Comparison of ENCODE assay signal across 10 cellular contexts in the genomic region with DNA sequence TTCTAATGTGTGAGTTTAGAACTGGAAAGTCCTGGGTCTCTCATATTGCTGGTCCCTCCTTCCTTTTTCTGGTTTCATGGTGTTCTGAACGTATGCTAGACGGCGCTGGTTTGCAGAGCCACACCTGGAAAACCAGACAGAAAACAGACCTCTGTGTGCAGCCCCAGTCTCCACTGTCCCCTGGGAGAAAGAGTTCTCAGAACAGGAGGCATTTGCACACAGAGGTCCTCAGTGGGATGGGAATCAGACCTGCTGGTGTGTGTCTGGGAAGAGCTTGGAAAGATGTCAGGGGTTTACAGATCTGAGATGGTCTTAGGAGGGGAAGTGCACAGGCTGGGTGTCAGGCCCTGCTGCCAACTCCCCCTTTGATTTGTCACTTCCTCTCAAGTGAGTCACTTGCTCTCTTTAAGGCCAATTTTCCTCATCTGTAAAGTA. TPM values are rescaled to one million over a fixed set of nuclear protein-coding genes. Genes with fewer than 3 reads are reported as not detected.
DNase-seq lines count a peak whose midpoint lies in the region; ATAC-seq and TF ChIP-seq lines count a peak whose summit lies in the region.
"Had no signal": no experiment of that assay in that cellular context is flagged by ENCODE, and none has a peak within 500 bp of the region (broad histone marks: within the 10 kb centered on the region; RNA-seq: fewer than 3 reads in every experiment).

No MANE protein-coding gene starts in this region.

- no peak for DNase-seq in DND-41
- DNase-seq in HL-60 (ENCODE audit: low read depth in 1 of 2, low spot score in 1 of 2) = peak; percentile 35 to 52
- no peak for DNase-seq in activated CD4-positive, alpha-beta memory T cell treated with anti-CD3 and anti-CD28 coated beads, Interleukin-2, amount 10 ng/mL, durations not matched to agents 7 days and 5 days
- peak; percentile 31 for DNase-seq in kidney tubule cell (ENCODE audit: low spot score)
- DNase-seq in OCI-M2 (lab: John Stamatoyannopoulos, UW; ENCODE audit: unreplicated experiment) = no peak
- no peak for DNase-seq in NCI-H128 (lab: John Stamatoyannopoulos, UW; ENCODE audit: unreplicated experiment)
- DNase-seq: GF-D8, psoas muscle had no signal

- H3K27ac ChIP-seq in DND-41 (ENCODE audit: low read length) (peak overlapping the region; percentile 72), HL-60 (replicated peaks) (no peak overlapping the region)
- H3K27ac ChIP-seq: psoas muscle had no signal

- H3K4me3 ChIP-seq in DND-41 (ENCODE audit: low read depth in 1 of 2, low read length in 2 of 2) = no peak overlapping the region
- no peak overlapping the region for H3K4me3 ChIP-seq in HL-60 (replicated peaks; ENCODE audit: insufficient read depth, low read length)
- H3K4me3 ChIP-seq: psoas muscle had no signal

- POLR2A ChIA-PET in activated CD4-positive, alpha-beta memory T cell treated with anti-CD3 and anti-CD28 coated beads, Interleukin-2, amount 10 ng/mL, durations not matched to agents 7 days and 5 days (lab: Charles Lee) = interaction anchor here (0.6 to 1.1 kb wide), 3 partner anchors 15 to 74 kb away, joined by 3 to 6 read pairs (median 3); a partner anchor contains a TSS

- H3K4me3 Mint-ChIP-seq in activated CD4-positive, alpha-beta memory T cell treated with anti-CD3 and anti-CD28 coated beads, Interleukin-2, amount 10 ng/mL, durations not matched to agents 7 days and 5 days = no peak overlapping the region

- H3K79me2 ChIP-seq in DND-41 (ENCODE audit: insufficient read depth, low read length) = no peaks in the 10 kb centered on the region

- H4K20me1 ChIP-seq in DND-41 (ENCODE audit: insufficient read depth, low read length) = no peaks in the 10 kb centered on the region

- no peak overlapping the region for H3K9ac ChIP-seq in DND-41 (ENCODE audit: low read depth, low read length)

- CTCF ChIA-PET in activated CD4-positive, alpha-beta memory T cell treated with anti-CD3 and anti-CD28 coated beads, Interleukin-2, amount 10 ng/mL, durations not matched to agents 7 days and 5 days (lab: Charles Lee) = no interaction called here

- peak overlapping the region; percentile 53; the same call in 1 of the 2 replicates for H2AFZ ChIP-seq in DND-41 (ENCODE audit: low read depth, low read length)

- H3K27me3 Mint-ChIP-seq in activated CD4-positive, alpha-beta memory T cell treated with anti-CD3 and anti-CD28 coated beads, Interleukin-2, amount 10 ng/mL, durations not matched to agents 7 days and 5 days = peaks cover 1% of the 10 kb centered on the region

- peak overlapping the region; percentile 27 for H3K27ac Mint-ChIP-seq in activated CD4-positive, alpha-beta memory T cell treated with anti-CD3 and anti-CD28 coated beads, Interleukin-2, amount 10 ng/mL, durations not matched to agents 7 days and 5 days

- H3K36me3 Mint-ChIP-seq in activated CD4-positive, alpha-beta memory T cell treated with anti-CD3 and anti-CD28 coated beads, Interleukin-2, amount 10 ng/mL, durations not matched to agents 7 days and 5 days (ENCODE audit: low read depth) = peaks cover 30% of the 10 kb centered on the region

- TF ChIP-seq CTCF in DND-41 (IDR thresholded peaks at IDR 0.05; ENCODE audit: borderline replicate concordance, extremely low read depth, low read length, poor library complexity, severe bottlenecking) (no peak), HL-60 (IDR thresholded peaks at IDR 0.05; ENCODE audit: insufficient read depth, low read length) (no peak)

- H3K9me3 Mint-ChIP-seq in activated CD4-positive, alpha-beta memory T cell treated with anti-CD3 and anti-CD28 coated beads, Interleukin-2, amount 10 ng/mL, durations not matched to agents 7 days and 5 days = peaks cover 30% of the 10 kb centered on the region

- H3K36me3 ChIP-seq in DND-41 (ENCODE audit: insufficient read depth, low read length) = no peaks in the 10 kb centered on the region

- peaks cover 34% of the 10 kb centered on the region for H3K4me1 ChIP-seq in DND-41 (ENCODE audit: insufficient read depth, low read length)
- H3K4me1 ChIP-seq: psoas muscle had no signal

- peaks cover 18% of the 10 kb centered on the region for H3K9me3 ChIP-seq in DND-41 (ENCODE audit: insufficient read depth, low read length, severe bottlenecking)
- H3K9me3 ChIP-seq: psoas muscle had no signal

- H3K4me2 ChIP-seq in DND-41 (ENCODE audit: insufficient read depth, low read length) = no peak overlapping the region

- H3K27me3 ChIP-seq in DND-41 (ENCODE audit: insufficient read depth, low read length, poor library complexity) = no peaks in the 10 kb centered on the region
- no peaks in the 10 kb centered on the region for H3K27me3 ChIP-seq in HL-60 (ENCODE audit: insufficient read depth, poor library complexity, severe bottlenecking)

- H3K4me1 Mint-ChIP-seq in activated CD4-positive, alpha-beta memory T cell treated with anti-CD3 and anti-CD28 coated beads, Interleukin-2, amount 10 ng/mL, durations not matched to agents 7 days and 5 days = peaks cover 44% of the 10 kb centered on the region

- ATAC-seq in DND-41 (ENCODE audit: insufficient read depth, low read depth) = peak; percentile 77
- ATAC-seq in GM21381 (IDR thresholded peaks at IDR 0.05; ENCODE audit: unreplicated experiment) = no peak
- ATAC-seq in GM21717 (IDR thresholded peaks at IDR 0.05; ENCODE audit: unreplicated experiment) = no peak
- ATAC-seq: psoas muscle had no signal

RNA-seq across cellular contexts. Expression of a gene that starts 14.9 kb away (rescaled TPM):
- 10 to 100 TPM; 81.4 to 95.3 TPM for total RNA-seq in activated CD4-positive, alpha-beta memory T cell treated with anti-CD3 and anti-CD28 coated beads, Interleukin-2, amount 10 ng/mL, durations not matched to agents 7 days and 5 days

Comparison
In these comparisons a context has a peak if more than half of its experiments do, and no peak if none do; other contexts are left out.
1. DNase-seq: peak in HL-60 (2 of 2) and kidney tubule cell (single experiment); none in DND-41 (single experiment), activated CD4-positive, alpha-beta memory T cell treated with anti-CD3 and anti-CD28 coated beads, Interleukin-2, amount 10 ng/mL, durations not matched to agents 7 days and 5 days (single experiment), OCI-M2 (single experiment) and NCI-H128 (single experiment).